Comparison of ENCODE assay signal across 8 cellular contexts in genomic region chr18:11741505-11742145, GRCh38. TPM values are rescaled to one million over a fixed set of nuclear protein-coding genes. Genes with fewer than 3 reads are reported as not detected.
DNase-seq lines count a peak whose midpoint lies in the region; ATAC-seq and TF ChIP-seq lines count a peak whose summit lies in the region.

No MANE protein-coding gene starts in this region.

- POLR2A ChIA-PET in Panc1 (lab: Charles Lee) = no interaction called here

- 70 to 72% methylated on average over 5 of the region's 5 CpGs for WGBS in gastroesophageal sphincter (ENCODE audit: low coverage in 1 of 2), 2 donors
- 71 to 79% methylated on average over 5 of the region's 5 CpGs for WGBS in sigmoid colon, 2 donors

- H3K27ac ChIP-seq in 22Rv1 (no peak overlapping the region), Panc1 (ENCODE audit: low read length) (no peak overlapping the region), gastroesophageal sphincter (no peak overlapping the region), sigmoid colon (no peak overlapping the region)

- H3K4me3 ChIP-seq in Panc1 (ENCODE audit: low read depth in 2 of 2, low read length in 2 of 2) (no peak overlapping the region), gastroesophageal sphincter (no peak overlapping the region), sigmoid colon (no peak overlapping the region)

- in situ Hi-C loops in Panc1 (cut with HindIII; ENCODE audit: low pct_unique_long_range_greater_than_20kb, low sequenced_read_pairs) = no loop called here

- intact Hi-C loops in Panc1 (cut with micrococcal nuclease; ENCODE audit: unreplicated experiment) = no loop called here
- intact Hi-C loops in sigmoid colon (cut with DNase I) = no loop called here

- H3K36me3 ChIP-seq in Panc1 (ENCODE audit: control insufficient read depth, insufficient read depth, low read length) (no peaks in the 10 kb centered on the region), gastroesophageal sphincter (no peaks in the 10 kb centered on the region), sigmoid colon (no peaks in the 10 kb centered on the region)

- TF ChIP-seq POLR2A in gastroesophageal sphincter (IDR thresholded peaks at IDR 0.05) = no peak
- no peak for TF ChIP-seq POLR2A in sigmoid colon (IDR thresholded peaks at IDR 0.05)

- TF ChIP-seq CTCF in 22Rv1 (IDR thresholded peaks at IDR 0.05) (peak; percentile 62), GM12874 (IDR thresholded peaks at IDR 0.05; ENCODE audit: insufficient read depth, low read depth, low read length) (peak; percentile 66), Panc1 (IDR thresholded peaks at IDR 0.05) (peak; percentile 77), gastroesophageal sphincter (IDR thresholded peaks at IDR 0.05) (peak in 3 of 4 experiments; percentile 7 to 43 (median 16)), sigmoid colon (IDR thresholded peaks at IDR 0.05) (peak in 1 of 4 experiments; percentile 23)

- H3K9me3 ChIP-seq in Panc1 (ENCODE audit: control insufficient read depth, insufficient read depth, low read depth, low read length) = no peaks in the 10 kb centered on the region
- no peaks in the 10 kb centered on the region for H3K9me3 ChIP-seq in gastroesophageal sphincter
- H3K9me3 ChIP-seq in sigmoid colon = no peaks in the 10 kb centered on the region

- no peak for ATAC-seq in Panc1
- no peak for ATAC-seq in gastroesophageal sphincter

- H3K4me1 ChIP-seq in Panc1 (ENCODE audit: control insufficient read depth, insufficient read depth, low read length) = no peaks in the 10 kb centered on the region
- no peaks in the 10 kb centered on the region for H3K4me1 ChIP-seq in gastroesophageal sphincter
- H3K4me1 ChIP-seq in sigmoid colon = no peaks in the 10 kb centered on the region

- TF ChIP-seq EP300 in gastroesophageal sphincter (IDR thresholded peaks at IDR 0.05) (no peak), sigmoid colon (IDR thresholded peaks at IDR 0.05) (no peak)

- CTCF ChIA-PET in Panc1 (lab: Charles Lee) = no interaction called here

- H3K27me3 ChIP-seq in Panc1 (ENCODE audit: control insufficient read depth, insufficient read depth, low read length) (peaks cover 10% of the 10 kb centered on the region), gastroesophageal sphincter (no peaks in the 10 kb centered on the region), sigmoid colon (peaks cover 0 to 4% (median 0%) of the 10 kb centered on the region in 3 donors)

- DNase-seq in Panc1 (ENCODE audit: low read depth, low spot score) (no peak), NCI-H187 treated with DMSO at 0.1 percent for 48 hours (lab: John Stamatoyannopoulos, UW) (no peak), ecto neural progenitor cell (ENCODE audit: low spot score) (no peak), midbrain (lab: John Stamatoyannopoulos, UW) (no peak), sigmoid colon (no peak)

- no TSS peak for BruUV-seq in Panc1 (replicated peaks; lab: Mats Ljungman, UMichigan)

RNA-seq across cellular contexts. Expression of gene GNAL, which starts 52.6 kb away (rescaled TPM):
- total RNA-seq in Panc1 (2021; ENCODE audit: unreplicated experiment) (0.44 TPM), gastroesophageal sphincter (10 to 100 TPM; 13.5 to 24.6 (median 19.9) TPM), sigmoid colon (10 to 100 TPM; 13.2 to 25.1 (median 19.9) TPM)
- 0.51 TPM for polyA plus RNA-seq in Panc1 (2012; ENCODE audit: insufficient read length)
- 1 to 10 TPM in 1 of 3 donors, under 1 TPM in 2; 0.46 to 3.4 (median 0.60) TPM for polyA plus RNA-seq in sigmoid colon
